ENCODE assay signal across 8 cellular contexts in the genomic region with DNA sequence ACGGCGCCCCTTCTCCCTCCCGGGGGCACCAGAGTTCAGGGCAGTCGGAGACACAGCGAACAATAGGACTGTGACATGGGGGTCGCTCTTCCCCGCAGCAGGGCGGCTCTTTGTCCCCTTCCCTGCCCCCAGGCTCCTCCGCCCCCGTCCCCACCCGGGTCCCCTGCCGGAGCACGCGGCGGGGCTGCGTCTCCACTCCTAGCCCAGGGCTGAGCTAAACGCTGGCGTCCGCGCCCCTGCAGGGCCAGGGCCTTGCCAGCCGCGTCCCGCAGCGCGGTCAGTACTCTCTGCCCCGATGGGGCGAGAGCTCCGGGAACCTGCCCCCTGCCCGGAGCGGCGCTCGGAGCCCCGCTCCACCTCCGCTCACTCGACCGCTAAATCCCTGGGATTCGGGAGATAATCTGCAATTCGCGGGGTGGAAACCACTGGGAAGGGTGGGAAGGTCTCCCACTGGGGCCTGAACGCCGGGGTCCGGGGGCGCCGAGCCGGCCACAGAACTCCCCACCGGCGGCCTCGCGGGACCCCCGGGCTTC. TPM values are rescaled to one million over a fixed set of nuclear protein-coding genes. Genes with fewer than 3 reads are reported as not detected.
DNase-seq lines count a peak whose midpoint lies in the region; ATAC-seq and TF ChIP-seq lines count a peak whose summit lies in the region.

No MANE protein-coding gene starts in this region.

- H3K9ac ChIP-seq in DND-41 (ENCODE audit: low read depth, low read length): peak overlapping the region; percentile 98

- H3K4me1 ChIP-seq in DND-41 (ENCODE audit: insufficient read depth, low read length) (peaks cover 53% of the 10 kb centered on the region), right cardiac atrium (ENCODE audit: control insufficient read depth, insufficient read depth, low read length) (peaks cover 10% of the 10 kb centered on the region)

- peak overlapping the region; percentile 66 to 96 for H3K27ac Mint-ChIP-seq in activated naive CD4-positive, alpha-beta T cell treated with anti-CD3 and anti-CD28 coated beads, Interleukin-2, amount 50 U/mL, for 72 hours

- no peaks in the 10 kb centered on the region for H3K9me3 ChIP-seq in DND-41 (ENCODE audit: insufficient read depth, low read length, severe bottlenecking)
- H3K9me3 ChIP-seq in right cardiac atrium (ENCODE audit: control insufficient read depth, low read length): no peaks in the 10 kb centered on the region

- H3K9me3 Mint-ChIP-seq in activated naive CD4-positive, alpha-beta T cell treated with anti-CD3 and anti-CD28 coated beads, Interleukin-2, amount 50 U/mL, for 72 hours: no peaks in the 10 kb centered on the region

- intact Hi-C loops in right cardiac atrium (cut with DNase I): loop anchor here in 1 of 4 donors (5.0 kb wide), 1 partner anchor 43 kb away; no protein-coding TSS in a partner anchor

- H3K27me3 ChIP-seq in DND-41 (ENCODE audit: insufficient read depth, low read length, poor library complexity): no peaks in the 10 kb centered on the region
- no peaks in the 10 kb centered on the region for H3K27me3 ChIP-seq in right cardiac atrium (ENCODE audit: control insufficient read depth, insufficient read depth)

- under 1% methylated on average over 50 of the region's 50 CpGs for WGBS in right cardiac atrium

- H2AFZ ChIP-seq in DND-41 (ENCODE audit: low read depth, low read length): peak overlapping the region; percentile 86

- DNase-seq in DND-41 (no peak), LoVo (ENCODE audit: low spot score) (peak; percentile 29), right cardiac atrium (peak in 2 of 3 donors; percentile 75 to 82), skeletal muscle cell (ENCODE audit: low read depth) (no peak), AML-193 (lab: John Stamatoyannopoulos, UW) (no peak), NCI-H2107 (lab: John Stamatoyannopoulos, UW) (no peak)
- DNase-seq in activated naive CD4-positive, alpha-beta T cell treated with anti-CD3 and anti-CD28 coated beads, Interleukin-2, amount 50 U/mL, for 72 hours (ENCODE audit: low spot score in 2 of 2): peak; percentile 36 to 66

- H3K79me2 ChIP-seq in DND-41 (ENCODE audit: insufficient read depth, low read length): peaks cover 41% of the 10 kb centered on the region

- ATAC-seq in DND-41 (ENCODE audit: insufficient read depth, low read depth) (peak; percentile 36), GM21529 (IDR thresholded peaks at IDR 0.05; ENCODE audit: unreplicated experiment) (peak; percentile 28), right cardiac atrium (peak; percentile 36 to 55)
- peak; percentile 31 to 47 for ATAC-seq in activated naive CD4-positive, alpha-beta T cell treated with anti-CD3 and anti-CD28 coated beads, Interleukin-2, amount 50 U/mL, for 72 hours

- H3K4me3 ChIP-seq in DND-41 (ENCODE audit: low read depth in 1 of 2, low read length in 2 of 2) (peak overlapping the region; percentile 95 to 99), right cardiac atrium (ENCODE audit: low read length) (peak overlapping the region; percentile 84), skeletal muscle cell (ENCODE audit: low read depth, low read length) (peak overlapping the region; percentile 72)

- H3K36me3 Mint-ChIP-seq in activated naive CD4-positive, alpha-beta T cell treated with anti-CD3 and anti-CD28 coated beads, Interleukin-2, amount 50 U/mL, for 72 hours: no peaks in the 10 kb centered on the region

- H3K27ac ChIP-seq in DND-41 (ENCODE audit: low read length) (peak overlapping the region; percentile 90), right cardiac atrium (ENCODE audit: low read length) (peak overlapping the region; percentile 63)

- peak overlapping the region; percentile 81 for H3K4me2 ChIP-seq in DND-41 (ENCODE audit: insufficient read depth, low read length)

- peaks cover 4% of the 10 kb centered on the region; the same call in 1 of the 2 replicates for H3K36me3 ChIP-seq in DND-41 (ENCODE audit: insufficient read depth, low read length)

- TF ChIP-seq CTCF in DND-41 (IDR thresholded peaks at IDR 0.05; ENCODE audit: borderline replicate concordance, extremely low read depth, low read length, poor library complexity, severe bottlenecking): peak; percentile 6

- peaks cover 40% of the 10 kb centered on the region for H4K20me1 ChIP-seq in DND-41 (ENCODE audit: insufficient read depth, low read length)

RNA-seq across cellular contexts. Expression of a gene that starts 0.8 kb away (rescaled TPM):
- 1 to 10 TPM; 5.1 to 8.4 TPM for total RNA-seq in activated naive CD4-positive, alpha-beta T cell treated with anti-CD3 and anti-CD28 coated beads, Interleukin-2, amount 50 U/mL, for 72 hours
- 10 to 100 TPM; 21.0 to 23.3 (median 22.0) TPM for total RNA-seq in right cardiac atrium
- polyA plus RNA-seq in right cardiac atrium: 31.5 TPM

RNA-seq across cellular contexts. Expression of a gene that starts 40.1 kb away (rescaled TPM):
- total RNA-seq in activated naive CD4-positive, alpha-beta T cell treated with anti-CD3 and anti-CD28 coated beads, Interleukin-2, amount 50 U/mL, for 72 hours: under 1 TPM; 0.16 to 0.32 TPM
- total RNA-seq in right cardiac atrium: 1 to 10 TPM; 1.9 to 3.4 (median 2.5) TPM
- polyA plus RNA-seq in right cardiac atrium: 0.75 TPM

Comparison
In these comparisons a context has a peak if more than half of its experiments do, and no peak if none do; other contexts are left out.
1. DNase-seq: peak in LoVo (single experiment), activated naive CD4-positive, alpha-beta T cell treated with anti-CD3 and anti-CD28 coated beads, Interleukin-2, amount 50 U/mL, for 72 hours (2 of 2) and right cardiac atrium (2 of 3); none in DND-41 (single experiment), skeletal muscle cell (single experiment), AML-193 (0 of 2) and NCI-H2107 (single experiment).
2. Peak in every context shown above with its lines, with median percentiles within 50 percentile points of each other: ATAC-seq and H3K4me3 ChIP-seq.